ENCODE assay signal across 8 cellular contexts in the genomic region with DNA sequence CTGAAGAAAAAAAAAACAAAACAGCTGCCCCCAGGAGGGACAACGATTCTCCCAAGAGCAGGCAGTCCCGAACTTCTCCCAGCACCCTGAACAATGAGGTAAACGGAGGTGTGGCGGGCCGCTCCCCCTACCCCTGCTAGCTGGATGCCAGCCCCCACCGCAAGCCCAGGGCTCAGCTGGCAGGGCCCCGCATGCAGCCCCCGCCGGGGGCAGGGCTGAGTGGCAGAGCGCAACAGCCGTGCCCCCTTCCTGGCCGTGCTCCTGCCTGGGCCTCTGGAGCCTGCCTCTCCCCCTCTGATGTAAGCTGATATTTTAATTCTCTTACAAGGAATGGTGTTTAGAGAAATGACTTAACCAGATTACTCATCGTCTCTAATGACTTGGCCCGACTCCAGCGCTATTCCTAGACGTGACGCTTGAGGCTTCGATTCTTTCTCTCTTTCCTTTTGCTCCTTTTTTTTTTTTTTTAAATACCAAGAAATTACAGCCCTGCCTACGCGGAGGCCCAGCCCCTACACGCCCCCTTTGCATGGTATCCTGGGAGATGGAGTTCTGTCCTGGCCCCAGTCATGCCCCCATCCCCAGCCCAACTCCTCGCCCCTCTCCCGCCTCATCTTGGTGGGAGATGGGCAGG. TPM values are rescaled to one million over a fixed set of nuclear protein-coding genes. Genes with fewer than 3 reads are reported as not detected.
DNase-seq lines count a peak whose midpoint lies in the region; ATAC-seq and TF ChIP-seq lines count a peak whose summit lies in the region.

No MANE protein-coding gene starts in this region.

- no peaks in the 10 kb centered on the region for H3K36me3 ChIP-seq in HUES64 (ENCODE audit: insufficient read depth, low read length)
- H3K36me3 ChIP-seq in esophagus (ENCODE audit: control insufficient read depth in 2 of 2, insufficient read depth in 2 of 2, low read length in 1 of 2) = no peaks in the 10 kb centered on the region
- H3K36me3 ChIP-seq in mucosa of stomach (ENCODE audit: control insufficient read depth, insufficient read depth, low read length) = no peaks in the 10 kb centered on the region

- WGBS in HUES64 = 5% methylated on average over 21 of the region's 23 CpGs
- 7 to 10% methylated on average over 23 of the region's 23 CpGs for WGBS in esophagus, 2 donors

- H3K9ac ChIP-seq in HUES64 (ENCODE audit: low read depth, low read length) (0 out of 2 replicates have a peak overlapping the region, but pooled peaks have one; percentile 10), mucosa of stomach (ENCODE audit: low read length) (peak overlapping the region; percentile 73)

- H3K4me1 ChIP-seq in HUES64 (ENCODE audit: insufficient read depth, low read length) (peaks cover 8% of the 10 kb centered on the region; the same call in 1 of the 2 replicates), esophagus (ENCODE audit: control insufficient read depth in 2 of 2, insufficient read depth in 2 of 2, low read length in 1 of 2) (peaks cover 2 to 22% of the 10 kb centered on the region in 2 donors), mucosa of stomach (ENCODE audit: control insufficient read depth, insufficient read depth, low read length) (peaks cover 35% of the 10 kb centered on the region)

- ATAC-seq in GM18499 (IDR thresholded peaks at IDR 0.05; ENCODE audit: insufficient read depth, unreplicated experiment) (peak; percentile 28), HG02623 (IDR thresholded peaks at IDR 0.05; ENCODE audit: unreplicated experiment) (no peak)

- H3K27me3 ChIP-seq in HUES64 (ENCODE audit: insufficient read depth, low read length) = peaks cover 30% of the 10 kb centered on the region
- no peaks in the 10 kb centered on the region for H3K27me3 ChIP-seq in esophagus (ENCODE audit: control insufficient read depth in 1 of 2, insufficient read depth in 2 of 2, low read length in 2 of 2)
- H3K27me3 ChIP-seq in mucosa of stomach (ENCODE audit: control insufficient read depth, insufficient read depth, low read length) = peaks cover 1% of the 10 kb centered on the region

- peak overlapping the region; percentile 58 for H3K4me3 ChIP-seq in HUES64 (ENCODE audit: low read length)
- H3K4me3 ChIP-seq in esophagus (ENCODE audit: low read depth in 1 of 2, low read length in 2 of 2) = no peak overlapping the region
- peak overlapping the region; percentile 23 for H3K4me3 ChIP-seq in mucosa of stomach (ENCODE audit: low read length)

- H3K27ac ChIP-seq in HUES64 (ENCODE audit: low read depth, low read length) = no peak overlapping the region
- peak overlapping the region; percentile 85 to 90 for H3K27ac ChIP-seq in esophagus (ENCODE audit: low read depth in 2 of 2, low read length in 1 of 2)

- H3K9me3 ChIP-seq in HUES64 (ENCODE audit: insufficient read depth, low read depth, low read length) = no peaks in the 10 kb centered on the region
- no peaks in the 10 kb centered on the region for H3K9me3 ChIP-seq in esophagus (ENCODE audit: control insufficient read depth in 2 of 2, insufficient read depth in 1 of 2, low read depth in 1 of 2, low read length in 1 of 2)
- no peaks in the 10 kb centered on the region for H3K9me3 ChIP-seq in mucosa of stomach (ENCODE audit: control insufficient read depth, low read length)

- peak; percentile 87 to 88 for DNase-seq in activated T-cell treated with anti-CD3 and anti-CD28 coated beads, Interleukin-2, amount 50 U/mL, for 48 hours
- peak; percentile 70 to 80 for DNase-seq in stimulated activated CD8-positive, alpha-beta memory T cell treated with anti-CD3 and anti-CD28 coated beads, Interleukin-4, amount 100 ng/mL, for 1 hour (ENCODE audit: low read depth in 2 of 2, low spot score in 1 of 2)

TF ChIP-seq in PFSK-1, 5 proteins besides CTCF, POLR2A, EP300 and RAD21:
- peak; percentile 78; the same call in 1 of the 2 replicates for TF ChIP-seq SIN3A (IDR thresholded peaks at IDR 0.05; ENCODE audit: borderline replicate concordance, insufficient read depth, low read length)
- no peak for TF ChIP-seq POLR2AphosphoS5 (IDR thresholded peaks at IDR 0.05; ENCODE audit: low read depth, low read length)
- TF ChIP-seq, protein P1, sequence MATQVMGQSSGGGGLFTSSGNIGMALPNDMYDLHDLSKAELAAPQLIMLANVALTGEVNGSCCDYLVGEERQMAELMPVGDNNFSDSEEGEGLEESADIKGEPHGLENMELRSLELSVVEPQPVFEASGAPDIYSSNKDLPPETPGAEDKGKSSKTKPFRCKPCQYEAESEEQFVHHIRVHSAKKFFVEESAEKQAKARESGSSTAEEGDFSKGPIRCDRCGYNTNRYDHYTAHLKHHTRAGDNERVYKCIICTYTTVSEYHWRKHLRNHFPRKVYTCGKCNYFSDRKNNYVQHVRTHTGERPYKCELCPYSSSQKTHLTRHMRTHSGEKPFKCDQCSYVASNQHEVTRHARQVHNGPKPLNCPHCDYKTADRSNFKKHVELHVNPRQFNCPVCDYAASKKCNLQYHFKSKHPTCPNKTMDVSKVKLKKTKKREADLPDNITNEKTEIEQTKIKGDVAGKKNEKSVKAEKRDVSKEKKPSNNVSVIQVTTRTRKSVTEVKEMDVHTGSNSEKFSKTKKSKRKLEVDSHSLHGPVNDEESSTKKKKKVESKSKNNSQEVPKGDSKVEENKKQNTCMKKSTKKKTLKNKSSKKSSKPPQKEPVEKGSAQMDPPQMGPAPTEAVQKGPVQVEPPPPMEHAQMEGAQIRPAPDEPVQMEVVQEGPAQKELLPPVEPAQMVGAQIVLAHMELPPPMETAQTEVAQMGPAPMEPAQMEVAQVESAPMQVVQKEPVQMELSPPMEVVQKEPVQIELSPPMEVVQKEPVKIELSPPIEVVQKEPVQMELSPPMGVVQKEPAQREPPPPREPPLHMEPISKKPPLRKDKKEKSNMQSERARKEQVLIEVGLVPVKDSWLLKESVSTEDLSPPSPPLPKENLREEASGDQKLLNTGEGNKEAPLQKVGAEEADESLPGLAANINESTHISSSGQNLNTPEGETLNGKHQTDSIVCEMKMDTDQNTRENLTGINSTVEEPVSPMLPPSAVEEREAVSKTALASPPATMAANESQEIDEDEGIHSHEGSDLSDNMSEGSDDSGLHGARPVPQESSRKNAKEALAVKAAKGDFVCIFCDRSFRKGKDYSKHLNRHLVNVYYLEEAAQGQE (IDR thresholded peaks at IDR 0.05; ENCODE audit: insufficient read depth in 1 of 2, low read depth in 2 of 2, low read length in 2 of 2) = peak in 1 of 2 experiments; percentile 57; a peak in 1 of 4 replicates

RNA-seq across cellular contexts. Expression of gene ARID5A, which starts 4.6 kb away (rescaled TPM):
- polyA plus RNA-seq in HUES64 (2013, experiment 1 of 2) = 6.8 TPM
- polyA plus RNA-seq in HUES64 (2013, experiment 2 of 2) = 7.0 TPM
- 13.2 TPM for polyA plus RNA-seq in PFSK-1 (2012; ENCODE audit: insufficient read length, low read depth)
- 1 to 10 TPM; 8.0 to 9.7 TPM for polyA plus RNA-seq in esophagus

RNA-seq across cellular contexts. Expression of gene NEURL3, which starts 26.8 kb away (rescaled TPM):
- not detected for polyA plus RNA-seq in HUES64 (2013, experiment 1 of 2)
- not detected for polyA plus RNA-seq in HUES64 (2013, experiment 2 of 2)
- not detected for polyA plus RNA-seq in PFSK-1 (2012; ENCODE audit: insufficient read length, low read depth)
- under 1 TPM in 1 of 2 donors, not detected in 1; 0.06 TPM for polyA plus RNA-seq in esophagus

Comparison
In these comparisons a context has a peak if more than half of its experiments do, and no peak if none do; other contexts are left out.
1. H3K4me3 ChIP-seq: peak in HUES64 (single experiment) and mucosa of stomach (single experiment); none in esophagus (0 of 2).